ENCODE assay signal across 8 cellular contexts in genomic region chr13:113816248-113816924, GRCh38. TPM values are rescaled to one million over a fixed set of nuclear protein-coding genes. Genes with fewer than 3 reads are reported as not detected.
DNase-seq lines count a peak whose midpoint lies in the region; ATAC-seq and TF ChIP-seq lines count a peak whose summit lies in the region.

No MANE protein-coding gene starts in this region.

- H3K36me3 ChIP-seq in mammary epithelial cell (ENCODE audit: insufficient read depth, low read length) (peaks cover 3% of the 10 kb centered on the region), OCI-LY7 (ENCODE audit: insufficient read depth, low read length) (peaks cover 15% of the 10 kb centered on the region), thoracic aorta (peaks cover 7% of the 10 kb centered on the region)

- H3K9me2 ChIP-seq in OCI-LY7 (ENCODE audit: insufficient read depth, low read length), result no peaks in the 10 kb centered on the region

- H2AFZ ChIP-seq in mammary epithelial cell (ENCODE audit: low read depth, low read length), result no peak overlapping the region
- peak overlapping the region; percentile 78; the same call in 1 of the 2 replicates for H2AFZ ChIP-seq in OCI-LY7 (ENCODE audit: low read length)

- H3K36me3 Mint-ChIP-seq in MCF 10A (ENCODE audit: insufficient read depth, unreplicated experiment), result peaks cover 25% of the 10 kb centered on the region
- H3K36me3 Mint-ChIP-seq in dendritic cell treated with granulocyte-macrophage colony-stimulating factor and Interleukin-4, amounts not matched to agents 40 ng/mL and 50 ng/mL, for 4 days (ENCODE audit: low read depth), result peaks cover 65% of the 10 kb centered on the region
- H3K36me3 Mint-ChIP-seq in mesothelial cell of epicardium, result peaks cover 1% of the 10 kb centered on the region

- CTCF ChIA-PET in MCF 10A (lab: Yijun Ruan, JAX), result interaction anchor here (0.7 to 1.3 kb wide), 8 partner anchors 74 to 412 kb away, joined by 3 to 12 read pairs (median 3); no protein-coding TSS in a partner anchor
- CTCF ChIA-PET in mammary epithelial cell (lab: Charles Lee; ENCODE audit: low non-redundant PET), result no interaction called here
- CTCF ChIA-PET in OCI-LY7 (lab: Charles Lee; ENCODE audit: unreplicated experiment), result no interaction called here

- H3K27ac ChIP-seq in mammary epithelial cell (ENCODE audit: insufficient read depth, low read depth, low read length), result no peak overlapping the region
- H3K27ac ChIP-seq in OCI-LY7 (ENCODE audit: low read depth, low read length, poor library complexity, severe bottlenecking), result peak overlapping the region; percentile 70
- H3K27ac ChIP-seq in thoracic aorta, result peak overlapping the region; percentile 6 to 60

- dilution Hi-C loops in mammary epithelial cell (cut with HindIII; ENCODE audit: low sequenced_read_pairs), result no loop called here

- H3K4me2 ChIP-seq in mammary epithelial cell (ENCODE audit: insufficient read depth, low read depth, low read length), result no peak overlapping the region
- peak overlapping the region; percentile 95 for H3K4me2 ChIP-seq in OCI-LY7 (ENCODE audit: low read length)

- POLR2A ChIA-PET in MCF 10A (lab: Yijun Ruan, JAX) (interaction anchor here (1.0 to 1.1 kb wide), 2 partner anchors 21 to 130 kb away, joined by 3 to 6 read pairs; no protein-coding TSS in a partner anchor), OCI-LY7 (lab: Charles Lee) (no interaction called here)

- 79% methylated on average over 24 of the region's 26 CpGs for WGBS in mammary epithelial cell (ENCODE audit: low coverage, missing lambda C conversion rate)

- in situ Hi-C loops in mammary epithelial cell (cut with MboI; ENCODE audit: low sequenced_read_pairs in 2 of 2), result no loop called here
- in situ Hi-C loops in GM13977 (cut with MboI; ENCODE audit: low pct_unique_long_range_greater_than_20kb, low sequenced_read_pairs, unreplicated experiment), result no loop called here

- peaks cover 5% of the 10 kb centered on the region for H4K20me1 ChIP-seq in mammary epithelial cell (ENCODE audit: insufficient read depth, low read length)
- no peaks in the 10 kb centered on the region; the same call in 1 of the 2 replicates for H4K20me1 ChIP-seq in OCI-LY7 (ENCODE audit: insufficient read depth, low read length)

- no peak for DNase-seq in MCF 10A (ENCODE audit: unreplicated experiment)
- DNase-seq in mammary epithelial cell, result no peak
- DNase-seq in OCI-LY7 (ENCODE audit: low spot score), result no peak
- no peak for DNase-seq in thoracic aorta (ENCODE audit: low spot score)
- DNase-seq in GM13977 (ENCODE audit: low spot score), result no peak
- no peak for DNase-seq in mesothelial cell of epicardium (ENCODE audit: low spot score in 2 of 2, unreplicated experiment in 2 of 2)

- no peak overlapping the region for H3K4me3 ChIP-seq in mammary epithelial cell (replicated peaks in 1 of 3; ENCODE audit: insufficient read depth in 1 of 3, low read depth in 2 of 3, low read length in 3 of 3)
- H3K4me3 ChIP-seq in OCI-LY7 (ENCODE audit: low read depth, low read length, poor library complexity, severe bottlenecking), result peak overlapping the region; percentile 98
- peak overlapping the region; percentile 25 for H3K4me3 ChIP-seq in thoracic aorta

- ATAC-seq in thoracic aorta (ENCODE audit: insufficient number of reproducible peaks, low FRiP score, low read depth) (no peak), HG03439 (IDR thresholded peaks at IDR 0.05; ENCODE audit: unreplicated experiment) (no peak)

- no TSS peak for BruUV-seq in MCF 10A (replicated peaks; lab: Mats Ljungman, UMichigan)
- no TSS peak for BruUV-seq in mammary epithelial cell (replicated peaks; lab: Mats Ljungman, UMichigan)
- no TSS peak for BruUV-seq in OCI-LY7 (replicated peaks; lab: Mats Ljungman, UMichigan)

- intact Hi-C loops in MCF 10A (cut with micrococcal nuclease), result loop anchor here (2.0 kb wide), 2 partner anchors 88 to 410 kb away; no protein-coding TSS in a partner anchor
- intact Hi-C loops in mammary epithelial cell (cut with micrococcal nuclease), result loop anchor here (2.0 kb wide), 2 partner anchors 80 to 88 kb away; no protein-coding TSS in a partner anchor
- intact Hi-C loops in OCI-LY7 (cut with micrococcal nuclease; ENCODE audit: unreplicated experiment), result loop anchor here (2.0 to 5.0 kb wide), 2 partner anchors 206 to 410 kb away; no protein-coding TSS in a partner anchor
- intact Hi-C loops in dendritic cell treated with granulocyte-macrophage colony-stimulating factor and Interleukin-4, amounts not matched to agents 40 ng/mL and 50 ng/mL, for 4 days (cut with micrococcal nuclease), result loop anchor here (2.0 kb wide), 1 partner anchor 130 kb away; no protein-coding TSS in a partner anchor

- TF ChIP-seq CTCF in MCF 10A (IDR thresholded peaks at IDR 0.05; ENCODE audit: unreplicated experiment), result no peak
- no peak for TF ChIP-seq CTCF in mammary epithelial cell (conservative IDR thresholded peaks at IDR 0.05 in 1 of 2, IDR thresholded peaks at IDR 0.05 in 1 of 2; ENCODE audit: extremely low read depth in 1 of 2, insufficient read depth in 1 of 2, low read depth in 1 of 2, low read length in 2 of 2)
- no peak for TF ChIP-seq CTCF in OCI-LY7 (conservative IDR thresholded peaks at IDR 0.05; ENCODE audit: low read length)
- no peak for TF ChIP-seq CTCF in thoracic aorta (IDR thresholded peaks at IDR 0.05)
- no peak for TF ChIP-seq CTCF in GM13977 (IDR thresholded peaks at IDR 0.05; ENCODE audit: extremely low read depth, insufficient read depth, missing control alignments)
- TF ChIP-seq CTCF in mesothelial cell of epicardium (IDR thresholded peaks at IDR 0.05; ENCODE audit: unreplicated experiment), result no peak

- peaks cover 33% of the 10 kb centered on the region for H3K4me1 Mint-ChIP-seq in MCF 10A (ENCODE audit: insufficient read depth, unreplicated experiment)
- H3K4me1 Mint-ChIP-seq in dendritic cell treated with granulocyte-macrophage colony-stimulating factor and Interleukin-4, amounts not matched to agents 40 ng/mL and 50 ng/mL, for 4 days (ENCODE audit: low read depth), result peaks cover 39% of the 10 kb centered on the region
- peaks cover 30% of the 10 kb centered on the region for H3K4me1 Mint-ChIP-seq in mesothelial cell of epicardium

- no peaks in the 10 kb centered on the region for H3K9me3 Mint-ChIP-seq in MCF 10A (ENCODE audit: unreplicated experiment)
- H3K9me3 Mint-ChIP-seq in dendritic cell treated with granulocyte-macrophage colony-stimulating factor and Interleukin-4, amounts not matched to agents 40 ng/mL and 50 ng/mL, for 4 days, result peaks cover 38% of the 10 kb centered on the region
- H3K9me3 Mint-ChIP-seq in mesothelial cell of epicardium, result no peaks in the 10 kb centered on the region

- peak overlapping the region; percentile 71 for H3K27ac Mint-ChIP-seq in MCF 10A (ENCODE audit: low read depth, unreplicated experiment)
- peak overlapping the region; percentile 89 for H3K27ac Mint-ChIP-seq in dendritic cell treated with granulocyte-macrophage colony-stimulating factor and Interleukin-4, amounts not matched to agents 40 ng/mL and 50 ng/mL, for 4 days
- no peak overlapping the region for H3K27ac Mint-ChIP-seq in mesothelial cell of epicardium

- H3K9ac ChIP-seq in mammary epithelial cell (ENCODE audit: insufficient read depth, low read length), result no peak overlapping the region

- H3K9me3 ChIP-seq in mammary epithelial cell (replicated peaks; ENCODE audit: insufficient read depth, low read length), result no peaks in the 10 kb centered on the region
- no peaks in the 10 kb centered on the region for H3K9me3 ChIP-seq in OCI-LY7 (ENCODE audit: low read length)
- no peaks in the 10 kb centered on the region for H3K9me3 ChIP-seq in thoracic aorta

- H3K27me3 ChIP-seq in mammary epithelial cell (ENCODE audit: insufficient read depth, low read length) (no peaks in the 10 kb centered on the region), thoracic aorta (replicated peaks; ENCODE audit: insufficient read depth) (no peaks in the 10 kb centered on the region)

- H3K79me2 ChIP-seq in mammary epithelial cell (ENCODE audit: insufficient read depth, low read length) (no peaks in the 10 kb centered on the region), OCI-LY7 (ENCODE audit: insufficient read depth, low read depth, low read length) (peaks cover 15% of the 10 kb centered on the region)

- H3K4me3 Mint-ChIP-seq in MCF 10A (ENCODE audit: unreplicated experiment) (no peak overlapping the region), mesothelial cell of epicardium (no peak overlapping the region)
- peak overlapping the region; percentile 84 for H3K4me3 Mint-ChIP-seq in dendritic cell treated with granulocyte-macrophage colony-stimulating factor and Interleukin-4, amounts not matched to agents 40 ng/mL and 50 ng/mL, for 4 days

- H3K4me1 ChIP-seq in mammary epithelial cell (ENCODE audit: insufficient read depth, low read length) (peaks cover 22% of the 10 kb centered on the region), OCI-LY7 (ENCODE audit: insufficient read depth, low read length, poor library complexity, severe bottlenecking) (peaks cover 4% of the 10 kb centered on the region), thoracic aorta (ENCODE audit: control insufficient read depth in 1 of 2, low read depth in 2 of 2) (peaks cover 36 to 61% of the 10 kb centered on the region in 2 donors)

- H3K27me3 Mint-ChIP-seq in MCF 10A (ENCODE audit: insufficient read depth, unreplicated experiment) (no peaks in the 10 kb centered on the region), mesothelial cell of epicardium (ENCODE audit: low read depth) (no peaks in the 10 kb centered on the region)
- H3K27me3 Mint-ChIP-seq in dendritic cell treated with granulocyte-macrophage colony-stimulating factor and Interleukin-4, amounts not matched to agents 40 ng/mL and 50 ng/mL, for 4 days, result peaks cover 1% of the 10 kb centered on the region

RNA-seq across cellular contexts. Expression of gene GAS6, which starts 47.5 kb away (rescaled TPM):
- total RNA-seq in MCF 10A (2022) (58.9 and 92.3 TPM in 2 replicates), mammary epithelial cell (100 to 1,000 TPM; 221 to 311 TPM), OCI-LY7 (2022) (not detected in 2 replicates), thoracic aorta (1,000 to 10,000 TPM in 1 of 2 donors, 100 to 1,000 TPM in 1; 854 to 1,319 TPM), mesothelial cell of epicardium (67.4 to 74.1 TPM (median 71.5 TPM) in 3 replicates)
- 196 TPM for polyA plus RNA-seq in mammary epithelial cell
- polyA minus RNA-seq in mammary epithelial cell, result 53.3 TPM
- not detected in 2 replicates for total RNA-seq in OCI-LY7 (2014; rRNA removed; shearing (Covaris generic))

RNA-seq across cellular contexts. Expression of gene TMEM255B, which starts 57.4 kb away (rescaled TPM):
- total RNA-seq in MCF 10A (2022) (7.0 and 15.8 TPM in 2 replicates), mammary epithelial cell (10 to 100 TPM in 1 of 2 donors, 1 to 10 TPM in 1; 4.2 to 19.0 TPM), OCI-LY7 (2022) (5.6 and 6.8 TPM in 2 replicates), thoracic aorta (10 to 100 TPM; 11.2 to 14.9 TPM), mesothelial cell of epicardium (1.1 to 1.7 TPM (median 1.6 TPM) in 3 replicates)
- polyA plus RNA-seq in mammary epithelial cell, result 8.6 TPM
- 4.3 TPM for polyA minus RNA-seq in mammary epithelial cell
- total RNA-seq in OCI-LY7 (2014; rRNA removed; shearing (Covaris generic)), result 2.6 and 2.7 TPM in 2 replicates

Comparison
In these comparisons a context has a peak if more than half of its experiments do, and no peak if none do; other contexts are left out.
1. H3K4me3 ChIP-seq: peak in OCI-LY7 (single experiment) and thoracic aorta (single experiment); none in mammary epithelial cell (0 of 3).
2. RNA of gene GAS6, which starts 47.5 kb away (total RNA-seq): 854 to 1,319 TPM in thoracic aorta, 221 to 311 TPM in mammary epithelial cell, 58.9 to 92.3 TPM in MCF 10A and 67.4 to 74.1 TPM in mesothelial cell of epicardium; not detected in OCI-LY7; every median in the first group is over 10 times any median in the second.